ENCODE assay signal across 8 cellular contexts in the genomic region with DNA sequence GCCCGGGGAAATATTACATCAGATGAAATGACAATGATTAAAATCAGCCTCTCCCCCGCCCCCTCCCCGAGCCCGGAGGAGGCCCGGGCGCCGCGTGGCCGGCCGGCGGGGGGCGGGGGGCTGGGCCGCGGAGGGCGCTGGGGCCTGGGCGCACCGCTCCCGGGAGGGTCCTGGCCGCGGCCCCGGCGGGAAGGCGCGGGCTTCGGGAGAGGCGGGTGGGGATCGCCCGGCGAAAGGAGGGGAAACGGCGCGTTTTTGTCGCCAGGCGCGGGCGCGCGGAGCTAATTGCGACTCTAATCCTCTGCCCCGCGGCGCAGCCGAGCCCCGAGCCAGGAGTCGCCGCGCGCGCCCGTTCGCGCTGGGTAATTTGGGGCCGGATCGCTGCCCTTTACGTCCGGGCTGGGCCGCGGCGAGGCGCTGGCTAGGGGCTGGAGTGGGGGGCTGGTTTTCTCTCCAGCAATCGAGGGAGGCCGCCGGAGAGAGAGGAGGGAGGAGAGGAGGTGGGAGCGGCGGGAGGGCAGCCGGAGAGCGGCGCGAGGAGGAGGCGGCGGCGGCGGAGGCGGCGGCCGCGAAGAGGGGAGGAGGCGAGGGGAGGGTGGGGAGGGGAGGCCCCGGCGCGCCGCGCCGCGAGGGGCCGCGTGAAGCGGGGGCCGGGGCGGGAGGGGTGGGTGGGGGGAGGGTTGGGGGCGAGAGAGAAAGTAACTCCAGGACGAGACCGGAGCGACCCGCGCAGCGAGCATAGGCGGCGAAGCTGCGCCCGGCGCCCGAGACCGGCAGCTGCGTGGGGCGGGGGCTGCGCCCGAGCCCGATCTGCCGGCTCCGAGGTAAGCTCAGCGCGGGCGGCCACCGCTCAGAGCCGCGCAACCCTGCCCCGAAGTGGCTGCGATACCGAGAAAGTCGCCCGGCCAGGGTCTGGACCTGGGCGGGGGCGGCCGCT. TPM values are rescaled to one million over a fixed set of nuclear protein-coding genes. Genes with fewer than 3 reads are reported as not detected.
DNase-seq lines count a peak whose midpoint lies in the region; ATAC-seq and TF ChIP-seq lines count a peak whose summit lies in the region.

A gene with protein sequence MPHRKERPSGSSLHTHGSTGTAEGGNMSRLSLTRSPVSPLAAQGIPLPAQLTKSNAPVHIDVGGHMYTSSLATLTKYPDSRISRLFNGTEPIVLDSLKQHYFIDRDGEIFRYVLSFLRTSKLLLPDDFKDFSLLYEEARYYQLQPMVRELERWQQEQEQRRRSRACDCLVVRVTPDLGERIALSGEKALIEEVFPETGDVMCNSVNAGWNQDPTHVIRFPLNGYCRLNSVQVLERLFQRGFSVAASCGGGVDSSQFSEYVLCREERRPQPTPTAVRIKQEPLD (plus strand): TSS at position 707 of the 937 bp plus-strand sequence. CDS start 3,585 bp downstream, outside the sequence.

- no peak for TF ChIP-seq CTCF in RWPE2 (IDR thresholded peaks at IDR 0.05; ENCODE audit: poor library complexity, severe bottlenecking)
- no peak for TF ChIP-seq CTCF in kidney epithelial cell (IDR thresholded peaks at IDR 0.05; ENCODE audit: insufficient read depth, low read length, poor library complexity, severe bottlenecking)

- DNase-seq in activated naive CD4-positive, alpha-beta T cell treated with Interleukin-2 at 50 U/mL for 16 hours: peak; percentile 70
- no peak for DNase-seq in activated naive CD4-positive, alpha-beta T cell (lab: John Stamatoyannopoulos, UW)
- DNase-seq in RWPE2 (ENCODE audit: low spot score): no peak
- peak; percentile 50 for DNase-seq in cerebellum (ENCODE audit: low spot score)
- DNase-seq in kidney epithelial cell (ENCODE audit: low read depth): no peak
- peak; percentile 43 for DNase-seq in stimulated activated CD4-positive, alpha-beta T cell treated with anti-CD3 and anti-CD28 coated beads, Interleukin-12 subunit alpha, Interleukin-12 subunit beta, amount 100 ng/mL, for 4 hours
- DNase-seq in DMS53 (lab: John Stamatoyannopoulos, UW): no peak
- DNase-seq in SK-N-DZ (ENCODE audit: low spot score): no peak

- peak within 1 kb of the TSS; percentile 82 for H3K4me3 ChIP-seq in RWPE2 (ENCODE audit: severe bottlenecking)
- peak within 1 kb of the TSS; percentile 67 for H3K4me3 ChIP-seq in kidney epithelial cell (ENCODE audit: low read depth, low read length)

- H3K36me3 ChIP-seq in RWPE2 (ENCODE audit: low read depth) (peaks cover 8% of the 10 kb centered on the region; the same call in 1 of the 2 replicates), kidney epithelial cell (ENCODE audit: control insufficient read depth, insufficient read depth, low read length) (no peaks in the 10 kb centered on the region)

- peak within 1 kb of the TSS; percentile 80 for H3K27ac ChIP-seq in RWPE2 (ENCODE audit: poor library complexity, severe bottlenecking)

- ATAC-seq in RWPE2 (ENCODE audit: low read depth): peak; percentile 24

- H3K4me1 ChIP-seq in RWPE2 (ENCODE audit: insufficient read depth, poor library complexity, severe bottlenecking): no peaks in the 10 kb centered on the region

- no peaks in the 10 kb centered on the region for H3K9me3 ChIP-seq in RWPE2 (ENCODE audit: severe bottlenecking)

- no peaks in the 10 kb centered on the region for H3K27me3 ChIP-seq in RWPE2 (ENCODE audit: insufficient read depth, poor library complexity, severe bottlenecking)
- peaks cover 9% of the 10 kb centered on the region for H3K27me3 ChIP-seq in kidney epithelial cell (ENCODE audit: control insufficient read depth, insufficient read depth, low read length)

RNA-seq across cellular contexts. Expression of the gene that starts here (rescaled TPM):
- total RNA-seq in cerebellum (65.0 TPM), kidney epithelial cell (71.1 and 73.5 TPM in 2 replicates)
- 37.0 and 40.7 TPM in 2 replicates for polyA plus RNA-seq in SK-N-DZ (2014; cell fraction: cytosol; rRNA removed)
- polyA plus RNA-seq in SK-N-DZ (2014; cell fraction: nucleus; rRNA removed): 78.0 and 79.8 TPM in 2 replicates

Comparison
In these comparisons a context has a peak if more than half of its experiments do, and no peak if none do; other contexts are left out.
1. DNase-seq: peak in activated naive CD4-positive, alpha-beta T cell treated with Interleukin-2 at 50 U/mL for 16 hours (single experiment), cerebellum (single experiment) and stimulated activated CD4-positive, alpha-beta T cell treated with anti-CD3 and anti-CD28 coated beads, Interleukin-12 subunit alpha, Interleukin-12 subunit beta, amount 100 ng/mL, for 4 hours (single experiment); none in activated naive CD4-positive, alpha-beta T cell (0 of 4), RWPE2 (single experiment), kidney epithelial cell (single experiment), DMS53 (single experiment) and SK-N-DZ (single experiment).